Comparison of ENCODE assay signal across 13 cellular contexts in the genomic region with DNA sequence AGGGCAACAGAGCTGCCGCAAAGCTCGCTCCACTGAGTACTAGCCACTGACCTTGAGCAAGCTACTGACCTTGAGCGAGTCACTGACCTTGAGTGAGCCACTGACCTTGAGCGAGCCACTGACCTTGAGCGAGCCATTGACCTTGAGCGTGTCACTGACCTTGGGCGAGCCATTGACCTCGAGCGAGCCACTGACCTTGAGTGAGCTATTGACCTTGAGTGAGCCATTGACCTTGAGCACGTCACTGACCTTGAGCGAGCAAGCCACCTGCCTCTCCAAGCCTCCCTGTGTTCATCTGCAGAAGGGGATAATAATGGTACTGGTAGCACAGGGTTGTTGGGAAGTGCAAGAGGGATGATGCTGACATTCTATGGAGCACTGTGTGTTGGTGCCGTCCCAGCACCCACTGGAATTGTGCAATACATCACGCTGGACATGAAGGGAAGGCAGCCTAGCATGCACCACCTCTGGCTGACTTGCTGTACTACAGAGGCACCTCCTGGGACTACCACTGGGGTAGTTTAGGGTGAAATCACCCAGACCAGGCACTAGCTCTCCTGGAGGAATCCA.
DNase-seq lines count a peak whose midpoint lies in the region; ATAC-seq and TF ChIP-seq lines count a peak whose summit lies in the region.
"Had no signal": no experiment of that assay in that cellular context is flagged by ENCODE, and none has a peak within 500 bp of the region (broad histone marks: within the 10 kb centered on the region; RNA-seq: fewer than 3 reads in every experiment).

No MANE protein-coding gene starts in this region.

- H3K4me3 ChIP-seq in epithelial cell of proximal tubule (ENCODE audit: low read depth, low read length) (no peak overlapping the region), spleen (no peak overlapping the region), H7 (ENCODE audit: insufficient read depth, low read depth, low read length) (no peak overlapping the region)
- H3K4me3 ChIP-seq: HAP-1 had no signal

- intact Hi-C loops in spleen (cut with DNase I; ENCODE audit: low total_unique reads) = no loop called here

- H3K9me3 ChIP-seq in spleen = no peaks in the 10 kb centered on the region
- H3K9me3 ChIP-seq: HAP-1 had no signal

- H3K27me3 ChIP-seq in spleen (replicated peaks in 1 of 7) = peaks cover 0 to 3% (median 0%) of the 10 kb centered on the region in 7 donors
- no peaks in the 10 kb centered on the region for H3K27me3 ChIP-seq in H7 (ENCODE audit: control insufficient read depth, insufficient read depth, low read length)

- H3K27ac ChIP-seq in spleen = peak overlapping the region in 5 of 8 donors; percentile 28 to 78 (median 75)
- H3K27ac ChIP-seq: C4-2B had no signal

- peak; percentile 15 for DNase-seq in activated CD4-positive, alpha-beta T cell treated with anti-CD3 and anti-CD28 coated beads for 48 hours
- DNase-seq in activated CD4-positive, alpha-beta T cell treated with anti-CD3 and anti-CD28 coated beads, Interleukin-2, amount 50 U/mL, for 48 hours = no peak
- peak; percentile 34 for DNase-seq in NOMO-1 treated with DMSO at 0.1 percent for 48 hours (lab: John Stamatoyannopoulos, UW; ENCODE audit: unreplicated experiment)
- peak; percentile 26 for DNase-seq in epithelial cell of proximal tubule (ENCODE audit: low read depth)
- peak; percentile 72 for DNase-seq in spleen
- DNase-seq in H7 = no peak
- no peak for DNase-seq in omental fat pad (ENCODE audit: low spot score)
- DNase-seq: activated CD8-positive, alpha-beta memory T cell treated with anti-CD3 and anti-CD28 coated beads for 24 hours; NCI-H1417 treated with DMSO at 0.1 percent for 48 hours; stimulated activated naive B cell treated with anti-CD40 and anti-IgM and Interleukin-4, amounts not matched to agents 10 μg/mL and 1 μg/mL and 100 μg/mL, for 72 hours had no signal

- TF ChIP-seq CTCF in epithelial cell of proximal tubule (conservative IDR thresholded peaks at IDR 0.05; ENCODE audit: low read depth, low read length) (peak; percentile 57), spleen (IDR thresholded peaks at IDR 0.05 in 8 of 11, conservative IDR thresholded peaks at IDR 0.05 in 3 of 11) (peak in 8 of 11 experiments; percentile 22 to 66 (median 46)), omental fat pad (IDR thresholded peaks at IDR 0.05) (no peak)

- no peaks in the 10 kb centered on the region for H3K36me3 ChIP-seq in spleen
- no peaks in the 10 kb centered on the region for H3K36me3 ChIP-seq in H7 (replicated peaks; ENCODE audit: control insufficient read depth, insufficient read depth, low read length)
- H3K36me3 ChIP-seq: HAP-1 had no signal

- ATAC-seq in HG03565 (IDR thresholded peaks at IDR 0.05; ENCODE audit: unreplicated experiment) = no peak
- ATAC-seq in omental fat pad (ENCODE audit: low FRiP score) = no peak

- H3K4me1 ChIP-seq in spleen = peaks cover 11 to 82% (median 48%) of the 10 kb centered on the region in 6 donors
- H3K4me1 ChIP-seq: HAP-1 had no signal

- TF ChIP-seq POLR2A in spleen (IDR thresholded peaks at IDR 0.05) = no peak

- WGBS in spleen, 5 donors = 57 to 82% (median 61%) methylated on average over 11 to 13 of the region's 13 CpGs

Comparison
In these comparisons a context has a peak if more than half of its experiments do, and no peak if none do; other contexts are left out.
1. DNase-seq: peak in activated CD4-positive, alpha-beta T cell treated with anti-CD3 and anti-CD28 coated beads for 48 hours (single experiment), NOMO-1 treated with DMSO at 0.1 percent for 48 hours (single experiment), epithelial cell of proximal tubule (single experiment) and spleen (single experiment); none in activated CD4-positive, alpha-beta T cell treated with anti-CD3 and anti-CD28 coated beads, Interleukin-2, amount 50 U/mL, for 48 hours (0 of 2), H7 (single experiment) and omental fat pad (single experiment).
2. CTCF ChIP-seq: peak in epithelial cell of proximal tubule (single experiment) and spleen (8 of 11); none in omental fat pad (0 of 3).